Comparison of ENCODE assay signal across 21 cellular contexts in genomic region chr7:41879424-41879823, GRCh38.
DNase-seq lines count a peak whose midpoint lies in the region; ATAC-seq and TF ChIP-seq lines count a peak whose summit lies in the region.
"Had no signal": no experiment of that assay in that cellular context is flagged by ENCODE, and none has a peak within 500 bp of the region (broad histone marks: within the 10 kb centered on the region; RNA-seq: fewer than 3 reads in every experiment).

No MANE protein-coding gene starts in this region.

- H3K4me1 Mint-ChIP-seq in IgD-negative memory B cell = peaks cover 24 to 38% (median 28%) of the 10 kb centered on the region in 3 donors
- peaks cover 32% of the 10 kb centered on the region for H3K4me1 Mint-ChIP-seq in activated naive CD8-positive, alpha-beta T cell treated with anti-CD3 and anti-CD28 coated beads for 36 hours
- peaks cover 30% of the 10 kb centered on the region for H3K4me1 Mint-ChIP-seq in memory B cell

- H3K9me3 Mint-ChIP-seq in IgD-negative memory B cell (peaks cover 0 to 1% (median 0%) of the 10 kb centered on the region in 3 donors), memory B cell (peaks cover 1% of the 10 kb centered on the region)
- peaks cover 27% of the 10 kb centered on the region for H3K9me3 Mint-ChIP-seq in activated naive CD8-positive, alpha-beta T cell treated with anti-CD3 and anti-CD28 coated beads for 36 hours

- H3K27ac Mint-ChIP-seq in IgD-negative memory B cell (peak overlapping the region in 2 of 3 donors; percentile 61 to 92), memory B cell (peak overlapping the region; percentile 99)
- H3K27ac Mint-ChIP-seq in activated naive CD8-positive, alpha-beta T cell treated with anti-CD3 and anti-CD28 coated beads for 36 hours = peak overlapping the region; percentile 70
- H3K27ac Mint-ChIP-seq: WTC11 had no signal

- H3K4me2 ChIP-seq in smooth muscle cell = peak overlapping the region; percentile 46

- peak overlapping the region; percentile 7 for H3K9ac ChIP-seq in smooth muscle cell (ENCODE audit: low read depth)

- no peaks in the 10 kb centered on the region for H3K9me3 ChIP-seq in smooth muscle cell (replicated peaks; ENCODE audit: low read depth)
- no peaks in the 10 kb centered on the region for H3K9me3 ChIP-seq in tibial artery
- H3K9me3 ChIP-seq: ascending aorta, lower lobe of right lung, MG63 had no signal

- H3K27me3 ChIP-seq in smooth muscle cell (ENCODE audit: low read depth) (no peaks in the 10 kb centered on the region), tibial artery (no peaks in the 10 kb centered on the region)
- H3K27me3 ChIP-seq: ascending aorta, MG63 had no signal

- H2AFZ ChIP-seq in smooth muscle cell (ENCODE audit: low read depth) = peak overlapping the region; percentile 73

- no peak for TF ChIP-seq CTCF in smooth muscle cell (IDR thresholded peaks at IDR 0.05; ENCODE audit: borderline replicate concordance, insufficient read depth, poor library complexity, severe bottlenecking)
- no peak for TF ChIP-seq CTCF in tibial artery (IDR thresholded peaks at IDR 0.05)

- intact Hi-C loops in tibial artery (cut with DNase I; ENCODE audit: low total_unique reads) = no loop called here

- H3K4me1 ChIP-seq in smooth muscle cell (ENCODE audit: low read depth) (no peaks in the 10 kb centered on the region), tibial artery (peaks cover 0 to 52% (median 19%) of the 10 kb centered on the region in 4 donors)
- H3K4me1 ChIP-seq: ascending aorta had no signal

- no peaks in the 10 kb centered on the region for H3K27me3 Mint-ChIP-seq in IgD-negative memory B cell
- H3K27me3 Mint-ChIP-seq in activated naive CD8-positive, alpha-beta T cell treated with anti-CD3 and anti-CD28 coated beads for 36 hours = peaks cover 15% of the 10 kb centered on the region
- no peaks in the 10 kb centered on the region for H3K27me3 Mint-ChIP-seq in memory B cell

- H3K36me3 Mint-ChIP-seq in IgD-negative memory B cell (peaks cover 2% of the 10 kb centered on the region), memory B cell (peaks cover 2% of the 10 kb centered on the region)
- peaks cover 37% of the 10 kb centered on the region for H3K36me3 Mint-ChIP-seq in activated naive CD8-positive, alpha-beta T cell treated with anti-CD3 and anti-CD28 coated beads for 36 hours
- H3K36me3 Mint-ChIP-seq: WTC11 had no signal

- no peaks in the 10 kb centered on the region for H3K79me2 ChIP-seq in smooth muscle cell (ENCODE audit: low read depth)

- H3K36me3 ChIP-seq in smooth muscle cell (ENCODE audit: low read depth) (no peaks in the 10 kb centered on the region), tibial artery (no peaks in the 10 kb centered on the region)
- H3K36me3 ChIP-seq: ascending aorta, lower lobe of right lung, MG63 had no signal

- no peak for DNase-seq in activated naive CD8-positive, alpha-beta T cell treated with anti-CD3 and anti-CD28 coated beads for 36 hours
- DNase-seq in memory B cell (ENCODE audit: low spot score in 2 of 2) (no peak), smooth muscle cell (lab: John Stamatoyannopoulos, UW; ENCODE audit: unreplicated experiment) (no peak), NCI-H2196 (lab: John Stamatoyannopoulos, UW; ENCODE audit: unreplicated experiment) (no peak), tibial artery (no peak)
- DNase-seq in stimulated activated naive CD4-positive, alpha-beta T cell treated with Interleukin-2 at 50 U/mL for 16 hours (lab: John Stamatoyannopoulos, UW) = no peak
- DNase-seq: activated CD4-positive, alpha-beta T cell treated with anti-CD3 and anti-CD28 coated beads, Interleukin-2, amount 50 U/mL, for 4 hours; activated CD8-positive, alpha-beta memory T cell treated with anti-CD3 and anti-CD28 coated beads, Interleukin-2, amount 50 U/mL, for 48 hours; activated naive CD4-positive, alpha-beta T cell; CD8-positive, alpha-beta memory T cell; cerebellar nuclear complex; DMS153; KBM-7; lower lobe of right lung; NCI-H2081; NCI-H82; stimulated activated naive CD4-positive, alpha-beta T cell had no signal

- H3F3A ChIP-seq in smooth muscle cell (ENCODE audit: low read depth) = peaks cover 3% of the 10 kb centered on the region

- 70% methylated on average over 5 of the region's 5 CpGs for WGBS in smooth muscle cell (ENCODE audit: low lambda C conversion rate)

- H4K20me1 ChIP-seq in smooth muscle cell (ENCODE audit: low read depth) = no peaks in the 10 kb centered on the region

- no peak overlapping the region for H3K4me3 ChIP-seq in smooth muscle cell
- H3K4me3 ChIP-seq in tibial artery = no peak overlapping the region
- H3K4me3 ChIP-seq: ascending aorta, lower lobe of right lung, MG63 had no signal

- H3K27ac ChIP-seq in smooth muscle cell (ENCODE audit: low read depth) (peak overlapping the region; percentile 72), tibial artery (no peak overlapping the region)
- H3K27ac ChIP-seq: ascending aorta had no signal

- peak overlapping the region in 1 of 4 donors; percentile 2 for H3K4me3 Mint-ChIP-seq in IgD-negative memory B cell
- H3K4me3 Mint-ChIP-seq in activated naive CD8-positive, alpha-beta T cell treated with anti-CD3 and anti-CD28 coated beads for 36 hours = no peak overlapping the region
- no peak overlapping the region for H3K4me3 Mint-ChIP-seq in memory B cell
- H3K4me3 Mint-ChIP-seq: WTC11 had no signal

- no peak for ATAC-seq in memory B cell (ENCODE audit: low read depth)
- ATAC-seq: WTC11 had no signal
